ENCODE assay signal across 21 cellular contexts in the genomic region with DNA sequence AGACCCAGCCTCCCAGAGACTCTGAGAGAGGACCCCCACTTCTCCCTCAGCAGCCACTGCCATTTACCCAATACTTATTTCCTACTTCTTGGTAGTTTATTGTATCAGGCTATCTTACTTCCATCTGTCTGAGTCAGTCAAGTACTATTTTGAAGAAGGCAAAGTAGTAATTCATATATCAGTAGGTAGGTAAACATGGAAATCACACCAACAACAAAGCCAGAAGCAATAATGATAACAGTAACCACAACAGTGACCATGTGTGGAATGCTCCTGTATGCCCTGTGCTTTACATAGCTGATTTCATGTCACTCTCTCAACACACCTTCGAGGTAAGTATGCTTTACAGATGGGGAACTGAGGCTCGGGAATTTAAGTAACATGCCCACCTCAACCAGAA.
DNase-seq lines count a peak whose midpoint lies in the region; ATAC-seq, FAIRE-seq and TF ChIP-seq lines count a peak whose summit lies in the region.
"Had no signal": no experiment of that assay in that cellular context is flagged by ENCODE, and none has a peak within 500 bp of the region (broad histone marks: within the 10 kb centered on the region; RNA-seq: fewer than 3 reads in every experiment).

No MANE protein-coding gene starts in this region.

- H3K4me1 Mint-ChIP-seq in naive B cell: peaks cover 43 to 74% (median 68%) of the 10 kb centered on the region in 3 donors
- H3K4me1 Mint-ChIP-seq in stimulated activated naive B cell treated with anti-CD40 and anti-IgM and Interleukin-4, amounts not matched to agents 10 μg/mL and 1 μg/mL and 100 μg/mL, for 72 hours: peaks cover 31 to 41% of the 10 kb centered on the region in 2 donors

- peaks cover 0 to 1% (median 0%) of the 10 kb centered on the region in 7 donors for H3K9me3 Mint-ChIP-seq in naive B cell
- H3K9me3 Mint-ChIP-seq in stimulated activated naive B cell treated with anti-CD40 and anti-IgM and Interleukin-4, amounts not matched to agents 10 μg/mL and 1 μg/mL and 100 μg/mL, for 72 hours: no peaks in the 10 kb centered on the region
- H3K9me3 Mint-ChIP-seq: CD4-positive, alpha-beta T cell had no signal

- H3K9me3 ChIP-seq in pancreas: no peaks in the 10 kb centered on the region
- H3K9me3 ChIP-seq: HAP-1 had no signal

- H3K27me3 Mint-ChIP-seq in naive B cell: no peaks in the 10 kb centered on the region
- H3K27me3 Mint-ChIP-seq in stimulated activated naive B cell treated with anti-CD40 and anti-IgM and Interleukin-4, amounts not matched to agents 10 μg/mL and 1 μg/mL and 100 μg/mL, for 72 hours: no peaks in the 10 kb centered on the region
- H3K27me3 Mint-ChIP-seq: CD4-positive, alpha-beta T cell had no signal

- intact Hi-C loops in pancreas (cut with DNase I): no loop called here

- TF ChIP-seq CTCF in bronchial epithelial cell (IDR thresholded peaks at IDR 0.05; ENCODE audit: insufficient read depth, low read length, severe bottlenecking) (no peak), pancreas (IDR thresholded peaks at IDR 0.05) (no peak)

- H3K4me3 Mint-ChIP-seq in naive B cell: peak overlapping the region in 4 of 8 donors; percentile 25 to 56 (median 44)
- H3K4me3 Mint-ChIP-seq in stimulated activated naive B cell treated with anti-CD40 and anti-IgM and Interleukin-4, amounts not matched to agents 10 μg/mL and 1 μg/mL and 100 μg/mL, for 72 hours: no peak overlapping the region
- H3K4me3 Mint-ChIP-seq: CD4-positive, alpha-beta T cell had no signal

- peak overlapping the region in 4 of 6 donors; percentile 47 to 71 (median 57) for H3K27ac Mint-ChIP-seq in naive B cell
- H3K27ac Mint-ChIP-seq in stimulated activated naive B cell treated with anti-CD40 and anti-IgM and Interleukin-4, amounts not matched to agents 10 μg/mL and 1 μg/mL and 100 μg/mL, for 72 hours: peak overlapping the region; percentile 44
- H3K27ac Mint-ChIP-seq: CD4-positive, alpha-beta T cell had no signal

- no peak overlapping the region for H3K27ac ChIP-seq in pancreas
- H3K27ac ChIP-seq: C4-2B, GM23248 had no signal

- ATAC-seq in naive B cell (ENCODE audit: low read depth in 2 of 2) (no peak), pancreas (no peak)
- no peak for ATAC-seq in stimulated activated naive B cell treated with anti-CD40 and anti-IgM and Interleukin-4, amounts not matched to agents 10 μg/mL and 1 μg/mL and 100 μg/mL, for 72 hours (replicated peaks)
- ATAC-seq: K562 had no signal

- peaks cover 16 to 18% of the 10 kb centered on the region in 2 donors for H3K36me3 Mint-ChIP-seq in naive B cell
- H3K36me3 Mint-ChIP-seq in stimulated activated naive B cell treated with anti-CD40 and anti-IgM and Interleukin-4, amounts not matched to agents 10 μg/mL and 1 μg/mL and 100 μg/mL, for 72 hours: no peaks in the 10 kb centered on the region

- H3K36me3 ChIP-seq in bronchial epithelial cell (ENCODE audit: control insufficient read depth, insufficient read depth, low read length): no peaks in the 10 kb centered on the region
- no peaks in the 10 kb centered on the region for H3K36me3 ChIP-seq in pancreas
- H3K36me3 ChIP-seq: HAP-1 had no signal

- no peaks in the 10 kb centered on the region for H3K27me3 ChIP-seq in bronchial epithelial cell (ENCODE audit: control insufficient read depth, insufficient read depth, low read length)
- no peaks in the 10 kb centered on the region for H3K27me3 ChIP-seq in pancreas

- WGBS in pancreas, 2 donors: 81 to 83% methylated on average over 2 of the region's 2 CpGs

- H3K4me3 ChIP-seq in bronchial epithelial cell (ENCODE audit: low read depth, low read length): no peak overlapping the region
- no peak overlapping the region for H3K4me3 ChIP-seq in pancreas
- H3K4me3 ChIP-seq: GM23248, HAP-1, K562 had no signal

- DNase-seq in HTR-8/SVneo (ENCODE audit: insufficient read length, low spot score) (no peak), bronchial epithelial cell (ENCODE audit: low read depth) (no peak), naive B cell (no peak), NCI-H748 treated with DMSO at 0.1 percent for 48 hours (lab: John Stamatoyannopoulos, UW) (no peak), SW 1271 (lab: John Stamatoyannopoulos, UW) (no peak), pancreas (no peak)
- no peak for DNase-seq in stimulated activated naive B cell treated with anti-CD40 and anti-IgM and Interleukin-4, amounts not matched to agents 10 μg/mL and 1 μg/mL and 100 μg/mL, for 72 hours
- DNase-seq: ACHN; Caco-2; CD4-positive, alpha-beta T cell; DMS153; DMS79; GDM1; GM23248; IMR-90 had no signal

- no peaks in the 10 kb centered on the region for H3K4me1 ChIP-seq in pancreas
- H3K4me1 ChIP-seq: HAP-1 had no signal

- peak; percentile 33 for FAIRE-seq in HTR-8/SVneo (lab: Jason Lieb, UNC)
- peak; percentile 76 for FAIRE-seq in bronchial epithelial cell (lab: Jason Lieb, UNC)
- no peak for FAIRE-seq in pancreas (lab: Jason Lieb, UNC)
- FAIRE-seq: A204.1, D721Med, GM19239, K562 had no signal
